8 cellular contexts compared by ENCODE assay signal in the genomic region with DNA sequence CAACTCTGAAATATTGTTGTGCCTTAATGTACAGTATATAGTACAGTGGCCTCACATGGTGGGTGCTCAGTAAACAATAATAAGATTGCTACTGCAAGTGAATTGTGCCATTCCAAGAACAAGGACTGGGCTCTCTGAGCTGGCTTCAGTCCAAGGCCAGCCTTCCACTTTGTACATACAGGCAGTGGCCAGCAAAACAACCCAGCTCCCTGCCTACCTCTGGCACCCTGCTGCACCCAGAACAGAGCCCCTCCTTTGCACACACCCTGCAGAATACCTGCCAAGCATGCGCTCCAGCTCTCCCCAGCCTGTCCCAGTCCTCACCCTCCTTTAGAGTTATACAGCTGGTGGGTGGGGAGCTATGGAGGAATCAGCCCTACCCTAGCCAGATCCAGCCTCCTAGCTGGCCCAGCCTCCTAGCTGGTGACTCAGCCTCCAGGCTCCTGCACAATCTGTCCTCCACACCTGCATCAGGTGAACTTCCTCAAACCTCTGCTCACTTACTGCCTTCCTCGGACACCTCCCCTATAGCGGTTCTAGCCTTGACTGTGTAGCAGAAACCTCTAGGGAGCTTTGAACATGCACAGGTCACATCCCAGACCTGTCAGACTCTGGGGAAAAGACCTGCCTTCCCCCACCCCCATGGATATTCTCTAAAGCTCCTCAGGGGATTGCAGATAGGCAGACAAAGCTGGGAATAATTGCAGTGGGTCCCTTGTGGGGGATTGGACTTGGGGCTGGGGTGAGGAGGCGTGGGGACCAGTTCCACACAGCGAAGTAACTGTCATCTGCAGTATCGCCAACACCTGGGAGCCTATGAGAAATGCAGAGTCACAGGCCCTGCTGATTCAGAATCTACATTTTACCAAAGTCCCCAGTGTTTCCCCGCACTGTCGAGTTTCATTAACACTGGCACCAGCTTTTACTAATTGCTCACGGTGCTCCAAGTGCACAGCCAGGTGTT. TPM values are rescaled to one million over a fixed set of nuclear protein-coding genes. Genes with fewer than 3 reads are reported as not detected.
DNase-seq lines count a peak whose midpoint lies in the region; ATAC-seq and TF ChIP-seq lines count a peak whose summit lies in the region.

No MANE protein-coding gene starts in this region.

- H3K27ac ChIP-seq in OCI-LY1 (ENCODE audit: low read depth, low read length, poor library complexity, severe bottlenecking): peak overlapping the region; percentile 98
- H3K27ac ChIP-seq in uterus: no peak overlapping the region

- no peaks in the 10 kb centered on the region for H4K20me1 ChIP-seq in OCI-LY1 (ENCODE audit: insufficient read depth, low read length)

- H3K4me1 ChIP-seq in OCI-LY1 (ENCODE audit: insufficient read depth, low read length, severe bottlenecking) (peaks cover 68% of the 10 kb centered on the region), uterus (peaks cover 0 to 8% of the 10 kb centered on the region in 2 donors)

- no peaks in the 10 kb centered on the region for H3K9me2 ChIP-seq in OCI-LY1 (ENCODE audit: low read depth, low read length)

- H3K4me3 ChIP-seq in OCI-LY1 (ENCODE audit: low read depth, low read length, poor library complexity, severe bottlenecking) (peak overlapping the region; percentile 64), uterus (no peak overlapping the region)

- TF ChIP-seq POLR2A in GM18505 (IDR thresholded peaks at IDR 0.05; ENCODE audit: borderline replicate concordance, extremely low read depth, insufficient read depth, insufficient read length) (no peak), uterus (IDR thresholded peaks at IDR 0.05) (no peak)

- no peaks in the 10 kb centered on the region for H3K79me2 ChIP-seq in OCI-LY1 (ENCODE audit: insufficient read depth, low read length)

- peaks cover 12% of the 10 kb centered on the region; the same call in 1 of the 2 replicates for H3F3A ChIP-seq in OCI-LY1 (ENCODE audit: insufficient read depth, low read length)

- peaks cover 2% of the 10 kb centered on the region for H3K27me3 Mint-ChIP-seq in glutamatergic neuron (ENCODE audit: unreplicated experiment)

- H2AFZ ChIP-seq in OCI-LY1 (ENCODE audit: low read length): no peak overlapping the region

- H3K27ac Mint-ChIP-seq in glutamatergic neuron (ENCODE audit: unreplicated experiment): no peak overlapping the region

- intact Hi-C loops in uterus (cut with DNase I; ENCODE audit: low total_unique reads): no loop called here

- no peaks in the 10 kb centered on the region for H3K27me3 ChIP-seq in OCI-LY1 (ENCODE audit: insufficient read depth, low read length)
- no peaks in the 10 kb centered on the region for H3K27me3 ChIP-seq in uterus

- H3K36me3 Mint-ChIP-seq in glutamatergic neuron (ENCODE audit: unreplicated experiment): no peaks in the 10 kb centered on the region

- ATAC-seq in GM18505 (IDR thresholded peaks at IDR 0.05; ENCODE audit: unreplicated experiment): no peak

- peak overlapping the region; percentile 65 for H3K9ac ChIP-seq in OCI-LY1 (ENCODE audit: low read length)

- H3K4me2 ChIP-seq in OCI-LY1 (ENCODE audit: low read length): peak overlapping the region; percentile 67

- peak overlapping the region; percentile 38 for H3K4me3 Mint-ChIP-seq in glutamatergic neuron (ENCODE audit: unreplicated experiment)

- H3K36me3 ChIP-seq in OCI-LY1 (ENCODE audit: insufficient read depth, low read length) (no peaks in the 10 kb centered on the region), uterus (no peaks in the 10 kb centered on the region)

- DNase-seq in SIG-M5 treated with dmso at 0.1 percent for 504 hours (lab: John Stamatoyannopoulos, UW; ENCODE audit: unreplicated experiment) (peak; percentile 46), SIG-M5 (lab: John Stamatoyannopoulos, UW) (no peak), glutamatergic neuron (no peak), putamen (ENCODE audit: low spot score) (peak; percentile 75), uterus (no peak), GM13977 (ENCODE audit: low spot score) (no peak)

- H3K4me1 Mint-ChIP-seq in glutamatergic neuron (ENCODE audit: low read depth, unreplicated experiment): peaks cover 43% of the 10 kb centered on the region

- H3K9me3 Mint-ChIP-seq in glutamatergic neuron (ENCODE audit: unreplicated experiment): peaks cover 6% of the 10 kb centered on the region

- TF ChIP-seq CTCF in OCI-LY1 (IDR thresholded peaks at IDR 0.05; ENCODE audit: low read length): no peak
- no peak for TF ChIP-seq CTCF in glutamatergic neuron (IDR thresholded peaks at IDR 0.05; ENCODE audit: partially characterized antibody, unreplicated experiment)
- no peak for TF ChIP-seq CTCF in uterus (IDR thresholded peaks at IDR 0.05)
- no peak for TF ChIP-seq CTCF in GM13977 (IDR thresholded peaks at IDR 0.05; ENCODE audit: extremely low read depth, insufficient read depth, missing control alignments)

- H3K9me3 ChIP-seq in OCI-LY1 (ENCODE audit: low read length) (no peaks in the 10 kb centered on the region), uterus (no peaks in the 10 kb centered on the region)

- in situ Hi-C loops in GM13977 (cut with MboI; ENCODE audit: low pct_unique_long_range_greater_than_20kb, low sequenced_read_pairs, unreplicated experiment): no loop called here

RNA-seq across cellular contexts. Expression of a gene that starts 17.9 kb away (rescaled TPM):
- total RNA-seq in glutamatergic neuron (ENCODE audit: unreplicated experiment) (77.3 TPM), uterus (not detected)

RNA-seq across cellular contexts. Expression of a gene that starts 25.6 kb away (rescaled TPM):
- total RNA-seq in glutamatergic neuron (ENCODE audit: unreplicated experiment) (22.3 TPM), uterus (10 to 100 TPM in 3 of 4 donors, 1 to 10 TPM in 1; 8.2 to 71.8 (median 28.1) TPM)

RNA-seq across cellular contexts. Expression of a gene that starts 57.9 kb away (rescaled TPM):
- total RNA-seq in glutamatergic neuron (ENCODE audit: unreplicated experiment): 39.9 TPM
- total RNA-seq in uterus: 1 to 10 TPM in 1 of 4 donors, under 1 TPM in 1, not detected in 2; 0.98 to 1.9 TPM

Comparison
In these comparisons a context has a peak if more than half of its experiments do, and no peak if none do; other contexts are left out.
1. DNase-seq: peak in SIG-M5 treated with dmso at 0.1 percent for 504 hours (single experiment) and putamen (single experiment); none in SIG-M5 (single experiment), glutamatergic neuron (single experiment), uterus (0 of 2) and GM13977 (single experiment).
2. RNA of a gene that starts 17.9 kb away (total RNA-seq): 77.3 TPM in glutamatergic neuron (single experiment); not detected in uterus; every median in the first group is over 10 times any median in the second.
3. RNA of a gene that starts 57.9 kb away (total RNA-seq): 39.9 TPM in glutamatergic neuron (single experiment); 0.98 to 1.9 TPM in uterus; every median in the first group is over 10 times any median in the second.